In genomic region chr20:19976595-19977372, GRCh38 we compare ENCODE assay signal across 7 cellular contexts. TPM values are rescaled to one million over a fixed set of nuclear protein-coding genes. Genes with fewer than 3 reads are reported as not detected.
A peak's percentile ranks its signal among the peaks of the same experiment; 100 is the strongest.
DNase-seq lines count a peak whose midpoint lies in the region; ATAC-seq, FAIRE-seq and TF ChIP-seq lines count a peak whose summit lies in the region.

No MANE protein-coding gene starts in this region.

- peak; percentile 28 for FAIRE-seq in HepG2 (lab: Jason Lieb, UNC)

- peaks cover 34% of the 10 kb centered on the region for H3K4me1 ChIP-seq in HepG2 (ENCODE audit: insufficient read depth, low read length)
- peaks cover 10 to 51% (median 25%) of the 10 kb centered on the region in 4 donors for H3K4me1 ChIP-seq in transverse colon
- H3K4me1 ChIP-seq in CD8-positive, alpha-beta T cell (ENCODE audit: insufficient read depth, low read length), result no peaks in the 10 kb centered on the region

- no peaks in the 10 kb centered on the region for H3K36me3 Mint-ChIP-seq in CD8-positive, alpha-beta T cell

- intact Hi-C loops in HepG2 (cut with micrococcal nuclease; ENCODE audit: unreplicated experiment), result no loop called here
- intact Hi-C loops in transverse colon (cut with DNase I; ENCODE audit: low total_unique reads), result loop anchor here (10.0 kb wide), 1 partner anchor 92 kb away; no protein-coding TSS in a partner anchor
- intact Hi-C loops in CD8-positive, alpha-beta T cell (cut with DNase I, micrococcal nuclease), result no loop called here

- H3K27ac Mint-ChIP-seq in CD8-positive, alpha-beta T cell, result no peak overlapping the region

- no peaks in the 10 kb centered on the region for H4K20me1 ChIP-seq in HepG2 (ENCODE audit: insufficient read depth, low read length)

- H3K4me3 ChIP-seq in HepG2 (replicated peaks in 1 of 3; ENCODE audit: insufficient read depth in 1 of 3, low read depth in 2 of 3, low read length in 3 of 3) (no peak overlapping the region), transverse colon (peak overlapping the region in 3 of 4 donors; percentile 35 to 47 (median 35))
- H3K4me3 ChIP-seq in CD8-positive, alpha-beta T cell (ENCODE audit: low read depth, low read length), result no peak overlapping the region

- H3K79me2 ChIP-seq in HepG2 (ENCODE audit: insufficient read depth, low read length), result no peaks in the 10 kb centered on the region

- DNase-seq in HuH-7 (ENCODE audit: low spot score) (peak; percentile 74), HepG2 (ENCODE audit: low spot score) (peak; percentile 90), transverse colon (no peak), NCI-H1417 treated with DMSO at 0.1 percent for 48 hours (lab: John Stamatoyannopoulos, UW) (no peak)
- DNase-seq in central memory CD4-positive, alpha-beta T cell, result peak; percentile 10
- no peak for DNase-seq in stimulated activated CD4-positive, alpha-beta T cell treated with anti-CD3 and anti-CD28 coated beads, Interleukin-4, amount 100 ng/mL, for 4 hours
- no peak for DNase-seq in CD8-positive, alpha-beta T cell

- H3K4me2 ChIP-seq in HepG2 (ENCODE audit: low read depth, low read length), result peak overlapping the region; percentile 43

- H3K4me1 Mint-ChIP-seq in CD8-positive, alpha-beta T cell (ENCODE audit: low read depth), result peaks cover 6% of the 10 kb centered on the region

- H3K27ac ChIP-seq in HepG2 (ENCODE audit: extremely low read length, insufficient read depth, low read length), result peak overlapping the region; percentile 1
- H3K27ac ChIP-seq in transverse colon, result peak overlapping the region; percentile 86 to 94 (median 88)
- H3K27ac ChIP-seq in CD8-positive, alpha-beta T cell (ENCODE audit: low read depth, low read length), result no peak overlapping the region

- no peak overlapping the region for H3K4me3 Mint-ChIP-seq in CD8-positive, alpha-beta T cell

- TF ChIP-seq EP300 in HepG2 (IDR thresholded peaks at IDR 0.05; ENCODE audit: low read depth in 2 of 2, low read length in 2 of 2) (peak in 1 of 2 experiments; percentile 50; a peak in 2 of 4 replicates), HepG2 (CRISPR knock-in tag; IDR thresholded peaks at IDR 0.05; ENCODE audit: borderline replicate concordance) (peak; percentile 40; the same call in 1 of the 2 replicates), transverse colon (IDR thresholded peaks at IDR 0.05; ENCODE audit: low read depth) (no peak)

- WGBS in HepG2 (ENCODE audit: low lambda C conversion rate), result 27% methylated on average over 8 of the region's 8 CpGs
- 30 to 47% methylated on average over 3 to 8 of the region's 8 CpGs for WGBS in transverse colon (ENCODE audit: low coverage in 1 of 2), 2 donors

- no TSS peak for BruUV-seq in HepG2 (replicated peaks; lab: Mats Ljungman, UMichigan)

- no peak overlapping the region for H3K9ac ChIP-seq in HepG2 (ENCODE audit: insufficient read depth, low read depth, low read length)

- H2AFZ ChIP-seq in HepG2 (ENCODE audit: low read length), result no peak overlapping the region

- TF ChIP-seq CTCF in HepG2 (CRISPR knock-in tag; IDR thresholded peaks at IDR 0.05) (no peak), transverse colon (IDR thresholded peaks at IDR 0.05) (no peak)
- no peak for TF ChIP-seq CTCF in CD8-positive, alpha-beta T cell (IDR thresholded peaks at IDR 0.05)

- TF ChIP-seq POLR2A in HepG2 (IDR thresholded peaks at IDR 0.05; ENCODE audit: insufficient read depth in 1 of 2, low read depth in 2 of 2, low read length in 2 of 2) (no peak), transverse colon (IDR thresholded peaks at IDR 0.05) (no peak)

- no peaks in the 10 kb centered on the region for H3K36me3 ChIP-seq in HepG2 (replicated peaks in 1 of 2; ENCODE audit: control insufficient read depth in 1 of 2, insufficient read depth in 2 of 2, low read length in 2 of 2)
- H3K36me3 ChIP-seq in transverse colon, result peaks cover 0 to 4% (median 0%) of the 10 kb centered on the region in 4 donors
- no peaks in the 10 kb centered on the region for H3K36me3 ChIP-seq in CD8-positive, alpha-beta T cell (ENCODE audit: insufficient read depth, low read length)

- POLR2A ChIA-PET in HepG2 (lab: Yijun Ruan, JAX), result interaction anchor here (0.7 to 3.0 kb wide), 8 partner anchors 9 to 219 kb away, joined by 3 to 22 read pairs (median 4); partner anchors contain the start of genes CFAP61, CRNKL1 and RIN2
- POLR2A ChIA-PET in CD8-positive, alpha-beta T cell (lab: Charles Lee), result interaction anchor here (0.9 kb wide), 1 partner anchor 39 kb away, joined by 3 read pairs; no protein-coding TSS in a partner anchor

- no peaks in the 10 kb centered on the region for H3K27me3 ChIP-seq in HepG2 (ENCODE audit: control insufficient read depth in 1 of 2, insufficient read depth in 2 of 2, low read length in 2 of 2)
- H3K27me3 ChIP-seq in transverse colon, result no peaks in the 10 kb centered on the region
- H3K27me3 ChIP-seq in CD8-positive, alpha-beta T cell (ENCODE audit: insufficient read depth, low read length), result no peaks in the 10 kb centered on the region

- TF ChIP-seq RAD21 in HepG2 (CRISPR knock-in tag; IDR thresholded peaks at IDR 0.05), result no peak

- H3K27me3 Mint-ChIP-seq in CD8-positive, alpha-beta T cell (ENCODE audit: low read depth), result no peaks in the 10 kb centered on the region

- CTCF ChIA-PET in HepG2 (lab: Yijun Ruan, JAX; ENCODE audit: low intra/inter-chr PET ratio, low total read pairs), result no interaction called here
- CTCF ChIA-PET in CD8-positive, alpha-beta T cell (lab: Charles Lee), result interaction anchor here (1.2 kb wide), 1 partner anchor 23 kb away, joined by 3 read pairs; no protein-coding TSS in a partner anchor

- H3K9me3 Mint-ChIP-seq in CD8-positive, alpha-beta T cell, result no peaks in the 10 kb centered on the region

- in situ Hi-C loops in HepG2 (cut with HindIII; ENCODE audit: extremely low pct_ligation_motif_present, low pct_unique_long_range_greater_than_20kb), result no loop called here
- in situ Hi-C loops in transverse colon (cut with MboI; ENCODE audit: low pct_ligation_motif_present in 1 of 4, low pct_unique_long_range_greater_than_20kb in 1 of 4, low sequenced_read_pairs in 3 of 4), result no loop called here

- ATAC-seq in HepG2, result peak; percentile 82
- ATAC-seq in CD8-positive, alpha-beta T cell, result no peak

- no peaks in the 10 kb centered on the region for H3K9me3 ChIP-seq in HepG2 (ENCODE audit: low read length)
- no peaks in the 10 kb centered on the region for H3K9me3 ChIP-seq in transverse colon
- no peaks in the 10 kb centered on the region for H3K9me3 ChIP-seq in CD8-positive, alpha-beta T cell (ENCODE audit: low read length)

TF ChIP-seq in HepG2, 621 proteins besides CTCF, POLR2A, EP300 and RAD21 (continues in another document):
- TF ChIP-seq NCOA2 (CRISPR knock-in tag; IDR thresholded peaks at IDR 0.05) (peak; percentile 43; the same call in 1 of the 2 replicates), ASH2L (IDR thresholded peaks at IDR 0.05; ENCODE audit: insufficient read length, low read depth, low read length) (peak; percentile 2), SOX6 (IDR thresholded peaks at IDR 0.05) (no peak), SOX6 (CRISPR knock-in tag; IDR thresholded peaks at IDR 0.05) (peak; percentile 51), ZNF292 (CRISPR knock-in tag; IDR thresholded peaks at IDR 0.05; ENCODE audit: borderline replicate concordance, low read depth) (peak; percentile 53; the same call in 1 of the 2 replicates), FOXA1 (IDR thresholded peaks at IDR 0.05) (no peak), FOXA1 (CRISPR knock-in tag; IDR thresholded peaks at IDR 0.05) (0 out of 2 replicates have a peak, but pooled peaks have one; percentile 19), ZFY (CRISPR knock-in tag; IDR thresholded peaks at IDR 0.05) (no peak), PATZ1 (CRISPR knock-in tag; IDR thresholded peaks at IDR 0.05) (peak; percentile 34; the same call in 1 of the 2 replicates), ZNF501 (CRISPR knock-in tag; IDR thresholded peaks at IDR 0.05) (0 out of 2 replicates have a peak, but pooled peaks have one; percentile 35)

RNA-seq across cellular contexts. Expression of gene NAA20, which starts 40.4 kb away (rescaled TPM):
- 82.8 and 114 TPM in 2 replicates for total RNA-seq in HepG2 (2016; rRNA removed; fragmentation: Illumina TruSeq; extraction: Trizol)
- total RNA-seq in HepG2 (2016; cell fraction: cytosol; rRNA removed; fragmentation: Illumina TruSeq; extraction: Trizol; ENCODE audit: low read depth), result 21.7 and 25.6 TPM in 2 replicates
- 86.7 and 113 TPM in 2 replicates for total RNA-seq in HepG2 (2016; cell fraction: insoluble cytoplasmic fraction; rRNA removed; fragmentation: Illumina TruSeq; extraction: Trizol)
- total RNA-seq in HepG2 (2016; cell fraction: membrane; rRNA removed; fragmentation: Illumina TruSeq; extraction: Trizol), result 37.5 and 43.6 TPM in 2 replicates
- 54.4 and 60.1 TPM in 2 replicates for total RNA-seq in HepG2 (2016; cell fraction: nucleus; rRNA removed; fragmentation: Illumina TruSeq; extraction: Trizol)
- polyA plus RNA-seq in HepG2 (2011; rRNA removed), result 62.9 and 81.9 TPM in 2 replicates
- polyA plus RNA-seq in HepG2 (2011; cell fraction: cytosol; rRNA removed), result 50.7 and 67.7 TPM in 2 replicates
- polyA plus RNA-seq in HepG2 (2011; cell fraction: nucleus; rRNA removed), result 23.7 and 25.9 TPM in 2 replicates
- 95.6 and 106 TPM in 2 replicates for polyA plus RNA-seq in HepG2 (2012)
- polyA plus RNA-seq in HepG2 (2016; cell fraction: cytosol; fragmentation: Illumina TruSeq; extraction: Trizol; ENCODE audit: low read depth), result 28.8 and 29.8 TPM in 2 replicates
- 148 and 163 TPM in 2 replicates for polyA plus RNA-seq in HepG2 (2016; cell fraction: insoluble cytoplasmic fraction; fragmentation: Illumina TruSeq; extraction: Trizol; ENCODE audit: low read depth)
- polyA plus RNA-seq in HepG2 (2016; cell fraction: membrane; fragmentation: Illumina TruSeq; extraction: Trizol; ENCODE audit: low read depth), result 36.9 and 37.4 TPM in 2 replicates
- polyA plus RNA-seq in HepG2 (2016; cell fraction: nucleus; fragmentation: Illumina TruSeq; extraction: Trizol; ENCODE audit: insufficient read depth, low read depth), result 119 and 123 TPM in 2 replicates
- 14.8 and 29.0 TPM in 2 replicates for polyA minus RNA-seq in HepG2 (2011; rRNA and poly(A)+ RNA removed; ENCODE audit: low replicate concordance)
- 25.5 and 28.8 TPM in 2 replicates for polyA minus RNA-seq in HepG2 (2011; cell fraction: cytosol; rRNA and poly(A)+ RNA removed)
- 45.3 and 48.5 TPM in 2 replicates for polyA minus RNA-seq in HepG2 (2011; cell fraction: nucleus; rRNA and poly(A)+ RNA removed)
- 10 to 100 TPM; 26.5 to 58.0 (median 32.7) TPM for total RNA-seq in transverse colon
- 10 to 100 TPM; 32.9 to 33.2 TPM for total RNA-seq in CD8-positive, alpha-beta T cell

Comparison
In these comparisons a context has a peak if more than half of its experiments do, and no peak if none do; other contexts are left out.
1. DNase-seq: peak in HuH-7 (single experiment), central memory CD4-positive, alpha-beta T cell (single experiment) and HepG2 (single experiment); none in transverse colon (single experiment), stimulated activated CD4-positive, alpha-beta T cell treated with anti-CD3 and anti-CD28 coated beads, Interleukin-4, amount 100 ng/mL, for 4 hours (0 of 2), CD8-positive, alpha-beta T cell (0 of 7) and NCI-H1417 treated with DMSO at 0.1 percent for 48 hours (single experiment).
2. H3K4me3 ChIP-seq: peak in transverse colon (3 of 4); none in HepG2 (0 of 3) and CD8-positive, alpha-beta T cell (single experiment).